In genomic region chr1:150258275-150258666, GRCh38 we compare ENCODE assay signal across 1 cellular context.
TF ChIP-seq lines count a peak whose summit lies in the region.

No MANE protein-coding gene starts in this region.

TF ChIP-seq in IMR-90, 13 proteins besides CTCF, POLR2A, EP300 and RAD21:
- TF ChIP-seq CEBPB (IDR thresholded peaks at IDR 0.05; ENCODE audit: low read depth, low read length), result no peak
- TF ChIP-seq CHD1 (IDR thresholded peaks at IDR 0.05; ENCODE audit: low read depth, low read length), result no peak
- TF ChIP-seq MXI1 (IDR thresholded peaks at IDR 0.05; ENCODE audit: borderline replicate concordance, low read depth, low read length), result no peak
- no peak for TF ChIP-seq FOS (IDR thresholded peaks at IDR 0.05; ENCODE audit: low read depth, low read length)
- no peak for TF ChIP-seq MAFK (IDR thresholded peaks at IDR 0.05; ENCODE audit: low read depth, low read length)
- TF ChIP-seq MAZ (IDR thresholded peaks at IDR 0.05; ENCODE audit: borderline replicate concordance, low read depth, low read length), result no peak
- no peak for TF ChIP-seq RFX5 (IDR thresholded peaks at IDR 0.05; ENCODE audit: low read depth, low read length)
- no peak for TF ChIP-seq SMC3 (IDR thresholded peaks at IDR 0.05; ENCODE audit: low read depth, low read length)
- no peak for TF ChIP-seq RCOR1 (IDR thresholded peaks at IDR 0.05; ENCODE audit: insufficient replicate concordance, low read length)
- no peak for TF ChIP-seq USF2 (IDR thresholded peaks at IDR 0.05; ENCODE audit: low read depth, low read length)
